11 cellular contexts compared by ENCODE assay signal in the genomic region with DNA sequence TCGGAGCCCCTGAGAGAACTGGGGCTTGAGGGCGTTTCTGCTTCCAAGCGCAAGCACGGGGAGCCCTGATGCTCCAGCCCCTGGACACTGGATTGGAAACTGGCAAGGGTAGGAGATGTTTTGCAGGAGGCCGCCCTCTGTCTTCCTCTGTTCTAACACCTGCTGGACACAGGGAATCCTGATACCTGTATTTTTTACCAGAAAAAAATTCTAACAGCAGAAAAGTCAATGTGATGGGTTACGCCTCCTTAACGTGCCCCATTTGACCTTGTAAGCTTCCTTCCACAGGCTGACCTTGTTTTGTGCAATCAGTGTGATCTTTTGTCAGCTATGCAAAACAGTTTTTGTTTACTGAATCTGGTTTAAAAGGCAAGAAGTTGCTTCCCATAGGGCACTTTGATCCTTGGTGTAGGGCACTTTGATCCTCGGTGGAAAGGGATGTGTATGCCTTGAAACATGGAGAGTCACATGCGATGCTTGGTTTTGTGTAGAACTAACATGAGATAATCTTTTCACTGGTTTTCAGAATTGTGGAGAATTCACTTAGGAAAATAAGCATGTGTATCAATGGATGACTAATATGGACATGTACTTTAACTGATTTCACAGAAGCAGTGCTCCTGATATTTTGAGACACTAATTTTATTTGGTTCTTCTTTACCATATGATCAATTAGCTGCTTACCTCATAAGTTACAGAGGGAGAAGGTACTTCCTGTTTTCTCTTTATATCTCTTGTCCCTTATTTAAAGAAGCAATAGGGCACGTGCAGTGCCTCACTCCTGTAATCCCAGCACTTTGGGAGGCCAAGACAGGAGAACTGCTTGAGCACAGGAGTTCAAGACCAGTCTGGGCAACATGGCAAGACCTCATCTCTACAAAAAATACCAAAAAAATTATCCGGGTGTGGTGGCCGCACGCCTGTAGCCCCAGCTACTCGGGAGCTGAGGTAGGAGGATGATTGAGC.
DNase-seq lines count a peak whose midpoint lies in the region; ATAC-seq lines count a peak whose summit lies in the region.
"Had no signal": no experiment of that assay in that cellular context is flagged by ENCODE, and none has a peak within 500 bp of the region (broad histone marks: within the 10 kb centered on the region; RNA-seq: fewer than 3 reads in every experiment).

No MANE protein-coding gene starts in this region.

- no peaks in the 10 kb centered on the region for H3K36me3 ChIP-seq in iPS DF 6.9 (ENCODE audit: control insufficient read depth, insufficient read depth, low read length)

- no CpG with 5 or more reads among the region's 14 CpGs for WGBS in iPS DF 6.9 (ENCODE audit: insufficient coverage, insufficient read length)

- H3K4me1 ChIP-seq in iPS DF 6.9 (ENCODE audit: control insufficient read depth, insufficient read depth, low read length) = no peaks in the 10 kb centered on the region

- no peaks in the 10 kb centered on the region for H3K27me3 ChIP-seq in iPS DF 6.9 (ENCODE audit: control insufficient read depth, insufficient read depth, low read length)

- DNase-seq in amniotic epithelial cell (ENCODE audit: low read depth) (peak; percentile 38), iPS DF 6.9 (ENCODE audit: low read depth, low spot score) (no peak), HuH-7 (ENCODE audit: low spot score) (no peak), SW 1271 (lab: John Stamatoyannopoulos, UW) (no peak)
- no peak for DNase-seq in stimulated activated effector memory CD8-positive, alpha-beta T cell treated with anti-CD3 and anti-CD28 coated beads, Interleukin-12 subunit alpha, Interleukin-12 subunit beta, amount 100 ng/mL, for 72 hours (ENCODE audit: low spot score in 2 of 2)
- DNase-seq in activated naive CD4-positive, alpha-beta T cell (lab: John Stamatoyannopoulos, UW) = no peak

- peak overlapping the region; percentile 44; the same call in 1 of the 2 replicates for H3K4me3 ChIP-seq in iPS DF 6.9 (ENCODE audit: low read length)
- H3K4me3 ChIP-seq: lung had no signal

- no peaks in the 10 kb centered on the region for H3K36me3 Mint-ChIP-seq in stimulated activated effector memory CD8-positive, alpha-beta T cell treated with anti-CD3 and anti-CD28 coated beads, Interleukin-12 subunit alpha, Interleukin-12 subunit beta, amount 100 ng/mL, for 72 hours
- H3K36me3 Mint-ChIP-seq: activated CD8-positive, alpha-beta memory T cell treated with anti-CD3 and anti-CD28 coated beads, Interleukin-2, amount 10 ng/mL, durations not matched to agents 7 days and 5 days had no signal

- no peaks in the 10 kb centered on the region for H3K9me3 ChIP-seq in iPS DF 6.9 (ENCODE audit: control insufficient read depth, insufficient read depth, low read length)

- peak overlapping the region; percentile 45 for H3K4me3 Mint-ChIP-seq in stimulated activated effector memory CD8-positive, alpha-beta T cell treated with anti-CD3 and anti-CD28 coated beads, Interleukin-12 subunit alpha, Interleukin-12 subunit beta, amount 100 ng/mL, for 72 hours
- H3K4me3 Mint-ChIP-seq: activated CD8-positive, alpha-beta memory T cell treated with anti-CD3 and anti-CD28 coated beads, Interleukin-2, amount 10 ng/mL, durations not matched to agents 7 days and 5 days had no signal

- H3K27ac ChIP-seq in iPS DF 6.9 (ENCODE audit: low read length) = no peak overlapping the region

- no peak overlapping the region for H3K27ac Mint-ChIP-seq in stimulated activated effector memory CD8-positive, alpha-beta T cell treated with anti-CD3 and anti-CD28 coated beads, Interleukin-12 subunit alpha, Interleukin-12 subunit beta, amount 100 ng/mL, for 72 hours
- H3K27ac Mint-ChIP-seq: activated CD8-positive, alpha-beta memory T cell treated with anti-CD3 and anti-CD28 coated beads, Interleukin-2, amount 10 ng/mL, durations not matched to agents 7 days and 5 days; stimulated activated naive CD8-positive, alpha-beta T cell treated with anti-CD3 and anti-CD28 coated beads, Interleukin-15, amount 100 ng/mL, for 72 hours had no signal

- H3K9me3 Mint-ChIP-seq in stimulated activated effector memory CD8-positive, alpha-beta T cell treated with anti-CD3 and anti-CD28 coated beads, Interleukin-12 subunit alpha, Interleukin-12 subunit beta, amount 100 ng/mL, for 72 hours = no peaks in the 10 kb centered on the region
- H3K9me3 Mint-ChIP-seq: stimulated activated naive CD8-positive, alpha-beta T cell treated with anti-CD3 and anti-CD28 coated beads, Interleukin-15, amount 100 ng/mL, for 72 hours had no signal

- H3K4me1 Mint-ChIP-seq in stimulated activated effector memory CD8-positive, alpha-beta T cell treated with anti-CD3 and anti-CD28 coated beads, Interleukin-12 subunit alpha, Interleukin-12 subunit beta, amount 100 ng/mL, for 72 hours = no peaks in the 10 kb centered on the region
- H3K4me1 Mint-ChIP-seq: stimulated activated naive CD8-positive, alpha-beta T cell treated with anti-CD3 and anti-CD28 coated beads, Interleukin-15, amount 100 ng/mL, for 72 hours had no signal

- ATAC-seq in HG02970 (IDR thresholded peaks at IDR 0.05; ENCODE audit: low FRiP score, unreplicated experiment) = peak; percentile 15
- ATAC-seq in stimulated activated effector memory CD8-positive, alpha-beta T cell treated with anti-CD3 and anti-CD28 coated beads, Interleukin-12 subunit alpha, Interleukin-12 subunit beta, amount 100 ng/mL, for 72 hours = no peak
- no peak for ATAC-seq in HG02870 (IDR thresholded peaks at IDR 0.05; ENCODE audit: unreplicated experiment)
